In the genomic region with DNA sequence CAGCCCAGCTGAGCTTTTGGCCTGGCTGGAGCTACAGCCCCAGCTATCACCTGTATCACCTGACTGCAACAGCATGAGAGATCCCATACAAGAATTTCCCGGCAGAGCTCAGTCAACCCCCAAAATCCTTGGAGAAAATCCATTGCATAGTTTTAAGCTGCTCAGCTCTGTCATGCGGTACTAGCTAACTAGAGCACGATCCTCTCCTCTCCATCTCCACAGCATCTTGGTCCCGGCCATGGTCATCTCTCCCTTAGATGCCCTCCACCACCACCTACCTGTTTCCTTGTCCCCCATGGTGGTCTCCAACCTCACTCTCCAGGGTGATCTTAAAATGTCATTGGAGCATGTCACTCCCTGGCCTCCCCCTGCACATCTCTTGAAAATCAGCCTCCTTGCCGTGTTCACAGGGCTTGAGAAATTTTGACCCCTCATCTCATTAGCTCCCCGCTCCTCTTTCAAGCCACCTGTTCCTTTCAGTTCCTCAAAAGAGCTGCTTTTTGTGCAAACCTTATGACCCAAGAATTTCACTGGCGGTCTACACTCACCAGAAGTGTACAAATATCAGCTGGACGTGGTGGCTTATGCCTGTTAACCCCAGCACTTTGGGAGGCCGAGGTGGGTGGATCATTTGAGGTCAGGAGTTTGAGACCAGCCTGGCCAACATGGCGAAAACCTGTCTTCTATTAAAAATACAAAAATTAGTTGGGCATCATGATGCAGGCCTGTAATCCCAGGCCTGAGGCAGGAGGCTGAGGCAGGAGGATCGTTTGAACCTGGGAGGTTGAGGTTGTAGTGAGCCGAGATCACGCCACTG, we compare ENCODE assay signal across 11 cellular contexts. TPM values are rescaled to one million over a fixed set of nuclear protein-coding genes. Genes with fewer than 3 reads are reported as not detected.
A peak's percentile ranks its signal among the peaks of the same experiment; 100 is the strongest.
DNase-seq lines count a peak whose midpoint lies in the region; ATAC-seq and TF ChIP-seq lines count a peak whose summit lies in the region.
"Had no signal": no experiment of that assay in that cellular context is flagged by ENCODE, and none has a peak within 500 bp of the region (broad histone marks: within the 10 kb centered on the region; RNA-seq: fewer than 3 reads in every experiment).

No MANE protein-coding gene starts in this region.

- H3K36me3 Mint-ChIP-seq in naive B cell = no peaks in the 10 kb centered on the region
- H3K36me3 Mint-ChIP-seq in type B pancreatic cell = no peaks in the 10 kb centered on the region

- DNase-seq in naive B cell (peak; percentile 85), type B pancreatic cell (ENCODE audit: extremely low spot score, unreplicated experiment) (no peak), NCI-H1105 treated with DMSO at 0.1 percent for 48 hours (lab: John Stamatoyannopoulos, UW) (no peak), NCI-H82 (lab: John Stamatoyannopoulos, UW) (no peak)
- DNase-seq in stimulated activated CD4-positive, alpha-beta T cell treated with anti-CD3 and anti-CD28 coated beads, Interleukin-4, amount 100 ng/mL, for 4 hours = no peak
- DNase-seq: heart left ventricle, upper lobe of right lung had no signal

- H3K27me3 Mint-ChIP-seq in naive B cell (no peaks in the 10 kb centered on the region), type B pancreatic cell (no peaks in the 10 kb centered on the region)

- H3K4me3 Mint-ChIP-seq in naive B cell = peak overlapping the region; percentile 52 to 91 (median 78)
- H3K4me3 Mint-ChIP-seq in type B pancreatic cell = no peak overlapping the region
- H3K4me3 Mint-ChIP-seq: central memory CD8-positive, alpha-beta T cell had no signal

- H3K27ac Mint-ChIP-seq in naive B cell (peak overlapping the region; percentile 87 to 98 (median 96)), type B pancreatic cell (no peak overlapping the region)

- peak; percentile 91 for ATAC-seq in GM18873 (IDR thresholded peaks at IDR 0.05; ENCODE audit: low FRiP score, unreplicated experiment)
- ATAC-seq in GM21825 (IDR thresholded peaks at IDR 0.05; ENCODE audit: unreplicated experiment) = peak; percentile 93
- ATAC-seq in HG03457 (IDR thresholded peaks at IDR 0.05; ENCODE audit: unreplicated experiment) = peak; percentile 90
- ATAC-seq in naive B cell (ENCODE audit: low read depth in 2 of 2) = peak; percentile 93 to 94
- ATAC-seq: heart left ventricle had no signal

- H3K4me1 Mint-ChIP-seq in naive B cell (peaks cover 49 to 66% (median 61%) of the 10 kb centered on the region in 3 donors), type B pancreatic cell (ENCODE audit: unreplicated experiment) (no peaks in the 10 kb centered on the region)
- H3K4me1 Mint-ChIP-seq: central memory CD8-positive, alpha-beta T cell had no signal

- no peaks in the 10 kb centered on the region for H3K9me3 Mint-ChIP-seq in naive B cell
- H3K9me3 Mint-ChIP-seq in type B pancreatic cell = no peaks in the 10 kb centered on the region
- H3K9me3 Mint-ChIP-seq: central memory CD8-positive, alpha-beta T cell had no signal

- no peak for TF ChIP-seq CTCF in type B pancreatic cell (conservative IDR thresholded peaks at IDR 0.05)

RNA-seq across cellular contexts. Expression of gene CLMN, which starts 8.1 kb away (rescaled TPM):
- polyA plus RNA-seq in naive B cell (ENCODE audit: low read depth in 6 of 6) = 10 to 100 TPM in 5 of 6 donors, 1 to 10 TPM in 1; 4.9 to 23.8 (median 12.7) TPM
- total RNA-seq in type B pancreatic cell (ENCODE audit: low replicate concordance) = 10.2 and 23.0 TPM in 2 replicates
